8 cellular contexts compared by ENCODE assay signal in the genomic region with DNA sequence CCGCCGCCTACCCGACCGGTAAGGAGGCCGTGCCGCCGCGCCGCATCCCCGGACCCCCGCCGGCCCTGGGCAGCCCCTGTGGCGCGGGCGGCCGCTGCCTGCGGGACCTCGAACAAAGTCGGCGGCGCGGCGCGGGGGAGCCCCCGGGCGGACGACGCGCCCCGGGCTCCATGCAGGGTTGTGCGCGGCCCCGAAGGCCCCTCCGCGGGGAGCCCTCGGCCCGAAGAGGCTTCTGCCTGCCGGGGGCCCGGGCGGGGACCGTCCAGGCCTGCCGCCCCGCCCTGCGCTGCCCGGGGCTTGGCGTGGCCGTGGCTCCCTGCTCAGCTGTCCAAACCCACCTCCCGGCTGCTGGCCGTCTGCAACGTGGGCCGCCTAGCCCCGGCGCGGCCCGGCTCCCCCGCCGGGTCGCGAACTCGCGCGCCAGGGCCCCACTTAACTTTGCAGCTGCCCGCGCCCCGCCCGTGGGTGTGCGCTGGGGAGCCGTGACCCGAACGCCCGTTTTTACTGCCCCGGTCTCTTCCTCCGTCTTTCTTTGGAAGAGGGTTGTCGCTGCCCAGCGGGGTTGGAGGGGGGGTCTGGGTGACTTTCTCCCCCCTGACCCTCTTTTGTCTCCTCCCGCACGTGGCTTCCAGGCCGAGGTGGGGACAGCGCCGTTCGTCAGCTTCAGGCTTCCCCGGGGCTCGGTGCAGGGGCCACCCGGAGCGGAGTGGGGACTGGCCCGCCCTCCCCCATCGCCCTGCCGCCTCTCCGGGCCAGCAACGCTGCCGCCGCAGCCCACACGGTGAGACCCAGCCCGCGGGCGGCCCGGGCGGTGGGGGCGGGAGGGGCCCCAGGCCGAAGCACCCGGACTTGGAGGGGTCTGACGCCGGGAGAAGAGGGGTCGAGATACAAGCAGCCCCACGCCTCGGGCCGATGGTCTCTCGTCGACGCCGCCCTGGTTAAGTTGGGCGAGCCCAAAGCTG. TPM values are rescaled to one million over a fixed set of nuclear protein-coding genes. Genes with fewer than 3 reads are reported as not detected.
DNase-seq lines count a peak whose midpoint lies in the region; ATAC-seq, FAIRE-seq and TF ChIP-seq lines count a peak whose summit lies in the region.

No MANE protein-coding gene starts in this region.

- H3K36me3 ChIP-seq in HepG2 (replicated peaks in 1 of 2; ENCODE audit: control insufficient read depth in 1 of 2, insufficient read depth in 2 of 2, low read length in 2 of 2), result peaks cover 0 to 3% of the 10 kb centered on the region in 2 experiments; a peak in 1 of 5 replicates

- POLR2A ChIA-PET in HepG2 (lab: Yijun Ruan, JAX), result no interaction called here

- H3K27me3 ChIP-seq in HepG2 (ENCODE audit: control insufficient read depth in 1 of 2, insufficient read depth in 2 of 2, low read length in 2 of 2), result 0 out of 5 replicates have a peak, but pooled peaks cover 0 to 3% of the 10 kb centered on the region in 2 experiments

- 0% methylated on average over 1 of the region's 112 CpGs for WGBS in HepG2 (ENCODE audit: low lambda C conversion rate)

- H3K4me3 ChIP-seq in AG10803 (ENCODE audit: low read length), result peak overlapping the region; percentile 88
- H3K4me3 ChIP-seq in HepG2 (replicated peaks in 1 of 3; ENCODE audit: insufficient read depth in 1 of 3, low read depth in 2 of 3, low read length in 3 of 3), result peak overlapping the region; percentile 74 to 84 (median 84)

- TF ChIP-seq CTCF in AG10803 (conservative IDR thresholded peaks at IDR 0.05; ENCODE audit: low read length) (no peak), HepG2 (CRISPR knock-in tag; IDR thresholded peaks at IDR 0.05) (no peak)

- in situ Hi-C loops in HepG2 (cut with HindIII; ENCODE audit: extremely low pct_ligation_motif_present, low pct_unique_long_range_greater_than_20kb), result no loop called here

- no peak for FAIRE-seq in HepG2 (lab: Jason Lieb, UNC)

- CTCF ChIA-PET in HepG2 (lab: Yijun Ruan, JAX; ENCODE audit: low intra/inter-chr PET ratio, low total read pairs), result no interaction called here

- H3K9ac ChIP-seq in HepG2 (ENCODE audit: insufficient read depth, low read depth, low read length), result peak overlapping the region; percentile 82

- no TSS peak for BruUV-seq in HepG2 (replicated peaks; lab: Mats Ljungman, UMichigan)

- H3K27ac ChIP-seq in caudate nucleus (ENCODE audit: low read depth, low read length), result peak overlapping the region; percentile 62
- peak overlapping the region; percentile 80 for H3K27ac ChIP-seq in HepG2 (ENCODE audit: extremely low read length, insufficient read depth, low read length)

- DNase-seq in AG10803 (ENCODE audit: low read depth) (peak; percentile 15), T-helper 9 cell (peak; percentile 35), caudate nucleus (lab: John Stamatoyannopoulos, UW) (peak in 19 of 61 donors; percentile 5 to 60 (median 41)), HepG2 (ENCODE audit: low spot score) (no peak), kidney tubule cell (ENCODE audit: low spot score) (no peak)
- peak; percentile 30 for DNase-seq in stimulated activated CD8-positive, alpha-beta memory T cell treated with anti-CD3 and anti-CD28 coated beads, Interleukin-12 subunit alpha, Interleukin-12 subunit beta, amount 100 ng/mL, for 4 hours (ENCODE audit: low read depth)

- TF ChIP-seq RAD21 in HepG2 (CRISPR knock-in tag; IDR thresholded peaks at IDR 0.05), result no peak

- H3K4me2 ChIP-seq in HepG2 (ENCODE audit: low read depth, low read length), result peak overlapping the region; percentile 80

- no peaks in the 10 kb centered on the region for H3K9me3 ChIP-seq in HepG2 (ENCODE audit: low read length)

- peaks cover 14% of the 10 kb centered on the region; the same call in 1 of the 2 replicates for H4K20me1 ChIP-seq in HepG2 (ENCODE audit: insufficient read depth, low read length)

- peaks cover 27% of the 10 kb centered on the region for H3K4me1 ChIP-seq in HepG2 (ENCODE audit: insufficient read depth, low read length)

- H2AFZ ChIP-seq in HepG2 (ENCODE audit: low read length), result no peak overlapping the region

- peak; percentile 27 for ATAC-seq in GM19025 (IDR thresholded peaks at IDR 0.05; ENCODE audit: low read depth, unreplicated experiment)
- peak; percentile 19 for ATAC-seq in HG03139 (IDR thresholded peaks at IDR 0.05; ENCODE audit: unreplicated experiment)
- ATAC-seq in HepG2, result peak; percentile 33

- no peak for TF ChIP-seq POLR2A in HepG2 (IDR thresholded peaks at IDR 0.05; ENCODE audit: insufficient read depth in 1 of 2, low read depth in 2 of 2, low read length in 2 of 2)

- intact Hi-C loops in HepG2 (cut with micrococcal nuclease; ENCODE audit: unreplicated experiment), result loop anchor here (2.0 kb wide), 1 partner anchor 293 kb away; no protein-coding TSS in a partner anchor

- TF ChIP-seq EP300 in HepG2 (IDR thresholded peaks at IDR 0.05; ENCODE audit: low read depth in 2 of 2, low read length in 2 of 2) (no peak), HepG2 (CRISPR knock-in tag; IDR thresholded peaks at IDR 0.05; ENCODE audit: borderline replicate concordance) (no peak)

- peaks cover 43% of the 10 kb centered on the region for H3K79me2 ChIP-seq in HepG2 (ENCODE audit: insufficient read depth, low read length)

TF ChIP-seq in HepG2, 621 proteins besides CTCF, POLR2A, EP300 and RAD21 (continues in another document):
- TF ChIP-seq RFX3 (CRISPR knock-in tag; IDR thresholded peaks at IDR 0.05) (no peak), ZMYM2 (CRISPR knock-in tag; IDR thresholded peaks at IDR 0.05) (no peak), U2AF2 (IDR thresholded peaks at IDR 0.05; ENCODE audit: low read depth, low read length) (no peak), ZNF296 (CRISPR knock-in tag; conservative IDR thresholded peaks at IDR 0.05) (no peak)
- TF ChIP-seq, protein P1, sequence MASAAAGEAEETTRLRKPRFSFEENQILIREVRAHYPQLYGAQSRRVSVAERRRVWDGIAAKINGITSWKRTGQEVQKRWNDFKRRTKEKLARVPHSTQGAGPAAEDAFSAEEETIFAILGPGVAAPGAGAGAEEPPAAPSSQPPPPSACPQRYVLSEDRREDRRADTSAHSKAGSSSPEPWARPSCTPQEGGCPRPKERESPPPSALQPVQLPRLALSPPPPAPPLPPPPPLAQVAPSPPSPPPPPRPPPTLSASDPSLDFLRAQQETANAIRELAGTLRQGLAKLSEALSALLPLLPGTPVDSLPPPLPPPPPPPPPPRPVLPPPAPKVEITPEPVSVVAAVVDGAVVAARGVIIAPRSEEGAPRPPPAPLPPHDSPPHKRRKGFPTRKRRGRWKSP (CRISPR knock-in tag; IDR thresholded peaks at IDR 0.05), result 0 out of 2 replicates have a peak, but pooled peaks have one; percentile 6
- TF ChIP-seq, protein P2, sequence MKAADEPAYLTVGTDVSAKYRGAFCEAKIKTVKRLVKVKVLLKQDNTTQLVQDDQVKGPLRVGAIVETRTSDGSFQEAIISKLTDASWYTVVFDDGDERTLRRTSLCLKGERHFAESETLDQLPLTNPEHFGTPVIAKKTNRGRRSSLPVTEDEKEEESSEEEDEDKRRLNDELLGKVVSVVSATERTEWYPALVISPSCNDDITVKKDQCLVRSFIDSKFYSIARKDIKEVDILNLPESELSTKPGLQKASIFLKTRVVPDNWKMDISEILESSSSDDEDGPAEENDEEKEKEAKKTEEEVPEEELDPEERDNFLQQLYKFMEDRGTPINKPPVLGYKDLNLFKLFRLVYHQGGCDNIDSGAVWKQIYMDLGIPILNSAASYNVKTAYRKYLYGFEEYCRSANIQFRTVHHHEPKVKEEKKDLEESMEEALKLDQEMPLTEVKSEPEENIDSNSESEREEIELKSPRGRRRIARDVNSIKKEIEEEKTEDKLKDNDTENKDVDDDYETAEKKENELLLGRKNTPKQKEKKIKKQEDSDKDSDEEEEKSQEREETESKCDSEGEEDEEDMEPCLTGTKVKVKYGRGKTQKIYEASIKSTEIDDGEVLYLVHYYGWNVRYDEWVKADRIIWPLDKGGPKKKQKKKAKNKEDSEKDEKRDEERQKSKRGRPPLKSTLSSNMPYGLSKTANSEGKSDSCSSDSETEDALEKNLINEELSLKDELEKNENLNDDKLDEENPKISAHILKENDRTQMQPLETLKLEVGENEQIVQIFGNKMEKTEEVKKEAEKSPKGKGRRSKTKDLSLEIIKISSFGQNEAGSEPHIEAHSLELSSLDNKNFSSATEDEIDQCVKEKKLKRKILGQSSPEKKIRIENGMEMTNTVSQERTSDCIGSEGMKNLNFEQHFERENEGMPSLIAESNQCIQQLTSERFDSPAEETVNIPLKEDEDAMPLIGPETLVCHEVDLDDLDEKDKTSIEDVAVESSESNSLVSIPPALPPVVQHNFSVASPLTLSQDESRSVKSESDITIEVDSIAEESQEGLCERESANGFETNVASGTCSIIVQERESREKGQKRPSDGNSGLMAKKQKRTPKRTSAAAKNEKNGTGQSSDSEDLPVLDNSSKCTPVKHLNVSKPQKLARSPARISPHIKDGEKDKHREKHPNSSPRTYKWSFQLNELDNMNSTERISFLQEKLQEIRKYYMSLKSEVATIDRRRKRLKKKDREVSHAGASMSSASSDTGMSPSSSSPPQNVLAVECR (CRISPR knock-in tag; IDR thresholded peaks at IDR 0.05; ENCODE audit: borderline replicate concordance), result no peak

RNA-seq across cellular contexts. Expression of a gene that starts 0.9 kb away (rescaled TPM):
- 10.1 and 11.5 TPM in 2 replicates for total RNA-seq in HepG2 (2016; rRNA removed; fragmentation: Illumina TruSeq; extraction: Trizol)
- 0.62 and 0.81 TPM in 2 replicates for total RNA-seq in HepG2 (2016; cell fraction: cytosol; rRNA removed; fragmentation: Illumina TruSeq; extraction: Trizol; ENCODE audit: low read depth)
- total RNA-seq in HepG2 (2016; cell fraction: insoluble cytoplasmic fraction; rRNA removed; fragmentation: Illumina TruSeq; extraction: Trizol), result 9.8 and 11.5 TPM in 2 replicates
- 4.4 and 5.2 TPM in 2 replicates for total RNA-seq in HepG2 (2016; cell fraction: membrane; rRNA removed; fragmentation: Illumina TruSeq; extraction: Trizol)
- total RNA-seq in HepG2 (2016; cell fraction: nucleus; rRNA removed; fragmentation: Illumina TruSeq; extraction: Trizol), result 11.0 and 12.1 TPM in 2 replicates
- polyA plus RNA-seq in HepG2 (2011; rRNA removed), result 8.2 and 9.3 TPM in 2 replicates
- 7.3 and 8.2 TPM in 2 replicates for polyA plus RNA-seq in HepG2 (2011; cell fraction: cytosol; rRNA removed)
- polyA plus RNA-seq in HepG2 (2011; cell fraction: nucleus; rRNA removed), result 8.6 and 9.9 TPM in 2 replicates
- polyA plus RNA-seq in HepG2 (2012), result 5.3 and 6.0 TPM in 2 replicates
- polyA plus RNA-seq in HepG2 (2016; cell fraction: cytosol; fragmentation: Illumina TruSeq; extraction: Trizol; ENCODE audit: low read depth), result 0.89 and 1.4 TPM in 2 replicates
- polyA plus RNA-seq in HepG2 (2016; cell fraction: insoluble cytoplasmic fraction; fragmentation: Illumina TruSeq; extraction: Trizol; ENCODE audit: low read depth), result 6.8 and 9.2 TPM in 2 replicates
- polyA plus RNA-seq in HepG2 (2016; cell fraction: membrane; fragmentation: Illumina TruSeq; extraction: Trizol; ENCODE audit: low read depth), result 2.1 and 2.6 TPM in 2 replicates
- 9.5 and 10.2 TPM in 2 replicates for polyA plus RNA-seq in HepG2 (2016; cell fraction: nucleus; fragmentation: Illumina TruSeq; extraction: Trizol; ENCODE audit: insufficient read depth, low read depth)
- polyA minus RNA-seq in HepG2 (2011; rRNA and poly(A)+ RNA removed; ENCODE audit: low replicate concordance), result 33.7 and 36.3 TPM in 2 replicates
- polyA minus RNA-seq in HepG2 (2011; cell fraction: cytosol; rRNA and poly(A)+ RNA removed), result 10.1 and 14.8 TPM in 2 replicates
- polyA minus RNA-seq in HepG2 (2011; cell fraction: nucleus; rRNA and poly(A)+ RNA removed), result 18.7 and 29.2 TPM in 2 replicates

Comparison
In these comparisons a context has a peak if more than half of its experiments do, and no peak if none do; other contexts are left out.
1. DNase-seq: peak in AG10803 (single experiment), T-helper 9 cell (single experiment) and stimulated activated CD8-positive, alpha-beta memory T cell treated with anti-CD3 and anti-CD28 coated beads, Interleukin-12 subunit alpha, Interleukin-12 subunit beta, amount 100 ng/mL, for 4 hours (single experiment); none in HepG2 (single experiment) and kidney tubule cell (single experiment).
2. Peak in every context shown above with its lines, with median percentiles within 50 percentile points of each other: ATAC-seq.